In genomic region chr9:15135167-15135792, GRCh38 we compare ENCODE assay signal across 8 cellular contexts.
DNase-seq lines count a peak whose midpoint lies in the region; ATAC-seq and TF ChIP-seq lines count a peak whose summit lies in the region.

No MANE protein-coding gene starts in this region.

- no peaks in the 10 kb centered on the region for H3K9me3 ChIP-seq in CD8-positive, alpha-beta T cell (ENCODE audit: low read length)
- no peaks in the 10 kb centered on the region for H3K9me3 ChIP-seq in lung (ENCODE audit: control insufficient read depth in 2 of 2, insufficient read depth in 1 of 2, low read length in 1 of 2)

- no peak overlapping the region for H3K27ac ChIP-seq in CD8-positive, alpha-beta T cell (ENCODE audit: low read depth, low read length)
- H3K27ac ChIP-seq in lung (ENCODE audit: low read depth in 1 of 2, low read length in 1 of 2), result no peak overlapping the region

- CTCF ChIA-PET in CD8-positive, alpha-beta T cell (lab: Charles Lee), result interaction anchor here (0.6 to 2.5 kb wide), 22 partner anchors 8 to 517 kb away, joined by 3 to 47 read pairs (median 4); partner anchors contain the start of gene CCDC171
- CTCF ChIA-PET in activated CD4-positive, alpha-beta T cell treated with anti-CD3 and anti-CD28 coated beads for 36 hours (lab: Charles Lee), result interaction anchor here (0.7 to 6.4 kb wide), 33 partner anchors 8 to 1970 kb away, joined by 3 to 100 read pairs (median 3); no protein-coding TSS in a partner anchor

- peaks cover 5% of the 10 kb centered on the region for H3K4me1 ChIP-seq in CD8-positive, alpha-beta T cell (ENCODE audit: insufficient read depth, low read length)
- no peaks in the 10 kb centered on the region for H3K4me1 ChIP-seq in lung (ENCODE audit: control insufficient read depth in 2 of 2, insufficient read depth in 2 of 2, low read length in 2 of 2)

- H3K36me3 ChIP-seq in CD8-positive, alpha-beta T cell (ENCODE audit: insufficient read depth, low read length), result no peaks in the 10 kb centered on the region
- no peaks in the 10 kb centered on the region for H3K36me3 ChIP-seq in lung (ENCODE audit: control insufficient read depth in 2 of 2, insufficient read depth in 2 of 2, low read length in 2 of 2)

- intact Hi-C loops in CD8-positive, alpha-beta T cell (cut with DNase I, micrococcal nuclease), result loop anchor here (1.0 to 10.0 kb wide), 5 partner anchors 30 to 519 kb away; no protein-coding TSS in a partner anchor
- intact Hi-C loops in activated CD4-positive, alpha-beta T cell treated with anti-CD3 and anti-CD28 coated beads for 36 hours (cut with DNase I, micrococcal nuclease), result loop anchor here (1.0 to 10.0 kb wide), 9 partner anchors 30 to 1710 kb away; no protein-coding TSS in a partner anchor

- H3K9me3 Mint-ChIP-seq in CD8-positive, alpha-beta T cell, result no peaks in the 10 kb centered on the region
- H3K9me3 Mint-ChIP-seq in activated CD4-positive, alpha-beta T cell treated with anti-CD3 and anti-CD28 coated beads for 36 hours (ENCODE audit: low read depth), result no peaks in the 10 kb centered on the region

- no peak overlapping the region for H3K27ac Mint-ChIP-seq in CD8-positive, alpha-beta T cell
- H3K27ac Mint-ChIP-seq in activated CD4-positive, alpha-beta T cell treated with anti-CD3 and anti-CD28 coated beads for 36 hours, result no peak overlapping the region

- H3K27me3 ChIP-seq in CD8-positive, alpha-beta T cell (ENCODE audit: insufficient read depth, low read length), result no peaks in the 10 kb centered on the region
- H3K27me3 ChIP-seq in lung (ENCODE audit: control insufficient read depth, insufficient read depth), result no peaks in the 10 kb centered on the region

- 29 to 34% methylated on average over 18 of the region's 18 CpGs for WGBS in lung, 2 donors

- TF ChIP-seq CTCF in CD8-positive, alpha-beta T cell (IDR thresholded peaks at IDR 0.05), result peak; percentile 81
- peak; percentile 71 for TF ChIP-seq CTCF in lung (IDR thresholded peaks at IDR 0.05; ENCODE audit: control extremely low read depth, extremely low read depth)

- H3K4me3 Mint-ChIP-seq in CD8-positive, alpha-beta T cell, result no peak overlapping the region
- H3K4me3 Mint-ChIP-seq in activated CD4-positive, alpha-beta T cell treated with anti-CD3 and anti-CD28 coated beads for 36 hours, result no peak overlapping the region

- no peak overlapping the region for H3K4me3 ChIP-seq in CD8-positive, alpha-beta T cell (ENCODE audit: low read depth, low read length)
- no peak overlapping the region for H3K4me3 ChIP-seq in lung

- peaks cover 5% of the 10 kb centered on the region for H3K4me1 Mint-ChIP-seq in CD8-positive, alpha-beta T cell (ENCODE audit: low read depth)
- H3K4me1 Mint-ChIP-seq in activated CD4-positive, alpha-beta T cell treated with anti-CD3 and anti-CD28 coated beads for 36 hours, result peaks cover 7% of the 10 kb centered on the region

- POLR2A ChIA-PET in CD8-positive, alpha-beta T cell (lab: Charles Lee), result interaction anchor here (0.6 kb wide), 1 partner anchor 177 kb away, joined by 4 read pairs; no protein-coding TSS in a partner anchor
- POLR2A ChIA-PET in activated CD4-positive, alpha-beta T cell treated with anti-CD3 and anti-CD28 coated beads for 36 hours (lab: Charles Lee), result interaction anchor here (1.4 kb wide), 1 partner anchor 31 kb away, joined by 3 read pairs; no protein-coding TSS in a partner anchor

- ATAC-seq in CD8-positive, alpha-beta T cell, result peak; percentile 91
- ATAC-seq in HG03280 (IDR thresholded peaks at IDR 0.05; ENCODE audit: unreplicated experiment), result peak; percentile 88
- peak; percentile 88 for ATAC-seq in activated CD4-positive, alpha-beta T cell treated with anti-CD3 and anti-CD28 coated beads for 36 hours
- peak; percentile 52 for ATAC-seq in lung (ENCODE audit: insufficient read depth, low FRiP score)
- ATAC-seq in stimulated activated naive CD8-positive, alpha-beta T cell treated with anti-CD3 and anti-CD28 coated beads, Interleukin-15, Interleukin-2, amounts not matched to agents 100 U/mL and 50 U/mL, for 24 hours, result peak; percentile 76

- peak in 6 of 7 experiments; percentile 7 to 60 (median 32) for DNase-seq in CD8-positive, alpha-beta T cell
- DNase-seq in GM19238 (ENCODE audit: insufficient read length, low spot score), result peak; percentile 22
- DNase-seq in NCI-H2227 treated with DMSO at 0.1 percent for 48 hours (lab: John Stamatoyannopoulos, UW), result peak; percentile 84
- DNase-seq in activated CD4-positive, alpha-beta T cell treated with anti-CD3 and anti-CD28 coated beads for 36 hours, result peak; percentile 57
- peak; percentile 6 for DNase-seq in effector CD4-positive, alpha-beta T cell
- peak; percentile 60 for DNase-seq in lung (ENCODE audit: low spot score)
- peak; percentile 26 for DNase-seq in stimulated activated naive CD8-positive, alpha-beta T cell treated with anti-CD3 and anti-CD28 coated beads, Interleukin-15, Interleukin-2, amounts not matched to agents 100 U/mL and 50 U/mL, for 24 hours

- no peaks in the 10 kb centered on the region for H3K36me3 Mint-ChIP-seq in CD8-positive, alpha-beta T cell
- no peaks in the 10 kb centered on the region for H3K36me3 Mint-ChIP-seq in activated CD4-positive, alpha-beta T cell treated with anti-CD3 and anti-CD28 coated beads for 36 hours (ENCODE audit: low read depth)

- no peaks in the 10 kb centered on the region for H3K27me3 Mint-ChIP-seq in CD8-positive, alpha-beta T cell (ENCODE audit: low read depth)
- H3K27me3 Mint-ChIP-seq in activated CD4-positive, alpha-beta T cell treated with anti-CD3 and anti-CD28 coated beads for 36 hours, result no peaks in the 10 kb centered on the region

Comparison
In these comparisons a context has a peak if more than half of its experiments do, and no peak if none do; other contexts are left out.
1. DNase-seq: peak in every context shown above with its lines; median percentile 84 in NCI-H2227 treated with DMSO at 0.1 percent for 48 hours; 60 in lung; 57 in activated CD4-positive, alpha-beta T cell treated with anti-CD3 and anti-CD28 coated beads for 36 hours; 32 in CD8-positive, alpha-beta T cell; 26 in stimulated activated naive CD8-positive, alpha-beta T cell treated with anti-CD3 and anti-CD28 coated beads, Interleukin-15, Interleukin-2, amounts not matched to agents 100 U/mL and 50 U/mL, for 24 hours; 22 in GM19238; 6 in effector CD4-positive, alpha-beta T cell.